ENCODE assay signal across 8 cellular contexts in the genomic region with DNA sequence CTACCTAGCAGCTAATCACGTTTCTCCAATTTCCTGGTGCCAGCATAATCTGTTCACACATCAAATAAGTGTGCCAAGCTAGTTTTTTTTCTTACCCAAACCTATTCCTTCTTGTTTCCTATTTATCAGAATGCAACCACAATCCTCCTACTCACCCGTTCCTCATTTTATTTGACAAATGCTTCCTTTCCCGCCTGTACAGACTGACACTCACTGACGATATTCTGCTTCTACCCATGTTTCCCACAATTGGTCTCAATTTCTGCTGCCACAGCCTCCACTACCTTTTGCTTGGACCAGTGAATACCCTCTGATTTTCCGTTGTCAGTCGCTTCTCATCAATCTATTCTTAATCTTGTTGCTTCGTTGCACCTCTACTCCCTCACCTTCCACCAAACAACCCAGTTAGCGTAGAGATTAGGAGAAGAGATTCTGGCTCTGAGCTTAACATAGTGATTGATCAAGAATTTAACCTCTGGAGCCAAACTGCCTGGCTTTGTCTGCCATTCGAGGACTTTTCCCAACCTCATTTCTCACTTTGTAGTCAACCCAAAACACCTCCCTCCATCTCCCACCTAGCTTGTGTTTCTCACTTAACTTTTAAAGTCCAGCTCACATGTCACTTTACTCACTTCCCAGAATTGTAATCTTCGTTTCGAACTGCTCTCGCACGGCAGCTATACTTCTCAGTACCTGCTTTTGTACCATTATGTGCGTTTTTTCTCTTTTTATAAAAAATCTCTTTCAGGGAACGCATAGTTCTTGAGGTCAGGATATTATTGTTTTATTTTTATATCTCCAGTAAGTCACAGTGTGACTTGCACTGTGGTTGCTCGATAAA. TPM values are rescaled to one million over a fixed set of nuclear protein-coding genes. Genes with fewer than 3 reads are reported as not detected.
DNase-seq lines count a peak whose midpoint lies in the region; ATAC-seq and TF ChIP-seq lines count a peak whose summit lies in the region.

No MANE protein-coding gene starts in this region.

- no peaks in the 10 kb centered on the region for H3K79me2 ChIP-seq in trophoblast cell (ENCODE audit: control insufficient read depth, insufficient read depth, low read length, poor library complexity)

- H2BK5ac ChIP-seq in trophoblast cell (ENCODE audit: low read depth, low read length, poor library complexity) = no peak overlapping the region

- no peak overlapping the region for H3K18ac ChIP-seq in trophoblast cell (ENCODE audit: low read length)

- no peak overlapping the region for H2BK12ac ChIP-seq in trophoblast cell (ENCODE audit: low read length)

- no CpG with 5 or more reads among the region's 16 CpGs for WGBS in trophoblast cell (ENCODE audit: extremely low coverage, insufficient coverage, insufficient read length)

- H4K8ac ChIP-seq in trophoblast cell (ENCODE audit: low read depth, low read length) = no peak overlapping the region

- peak overlapping the region; percentile 84 for H3K4me2 ChIP-seq in trophoblast cell (ENCODE audit: low read length)

- H3K23ac ChIP-seq in trophoblast cell (ENCODE audit: low read length) = no peak overlapping the region

- H2AK5ac ChIP-seq in trophoblast cell (ENCODE audit: low read length) = no peak overlapping the region

- H3K4ac ChIP-seq in trophoblast cell (ENCODE audit: low read depth, low read length) = no peak overlapping the region

- H3K27ac ChIP-seq in trophoblast cell (ENCODE audit: low read depth, low read length) = no peak overlapping the region

- H3K9ac ChIP-seq in trophoblast cell (ENCODE audit: low read length) = no peak overlapping the region

- H3K36me3 ChIP-seq in trophoblast cell (ENCODE audit: control insufficient read depth in 1 of 2, insufficient read depth in 2 of 2, low read length in 2 of 2) = no peaks in the 10 kb centered on the region

- no peak overlapping the region for H2AFZ ChIP-seq in trophoblast cell (ENCODE audit: insufficient read depth, low read length, poor library complexity)

- H3K9me3 Mint-ChIP-seq in T-helper 2 cell treated with Interferon-gamma antibody and Interleukin-4, amounts not matched to agents 5 μg/mL and 100 μg/mL, for 36 hours = no peaks in the 10 kb centered on the region

- peaks cover 19% of the 10 kb centered on the region for H3K4me1 Mint-ChIP-seq in T-helper 2 cell treated with Interferon-gamma antibody and Interleukin-4, amounts not matched to agents 5 μg/mL and 100 μg/mL, for 36 hours (ENCODE audit: low read depth)

- H3K4me1 ChIP-seq in trophoblast cell (ENCODE audit: control insufficient read depth in 1 of 2, insufficient read depth in 2 of 2, low read length in 2 of 2) = peaks cover 1 to 5% of the 10 kb centered on the region in 2 experiments

- H3K27me3 ChIP-seq in trophoblast cell (ENCODE audit: insufficient read depth, low read length) = no peaks in the 10 kb centered on the region

- no peak overlapping the region for H2BK120ac ChIP-seq in trophoblast cell (ENCODE audit: insufficient read depth, low read length, poor library complexity)

- TF ChIP-seq CTCF in GM20000 (IDR thresholded peaks at IDR 0.05; ENCODE audit: extremely low read depth, missing control alignments) (no peak), fibroblast of mammary gland (conservative IDR thresholded peaks at IDR 0.05; ENCODE audit: control insufficient read depth, insufficient read depth, low read depth, low read length) (no peak)

- peak; percentile 23 for ATAC-seq in HG03520 (IDR thresholded peaks at IDR 0.05; ENCODE audit: unreplicated experiment)

- H3K36me3 Mint-ChIP-seq in T-helper 2 cell treated with Interferon-gamma antibody and Interleukin-4, amounts not matched to agents 5 μg/mL and 100 μg/mL, for 36 hours (ENCODE audit: low read depth) = no peaks in the 10 kb centered on the region

- peak overlapping the region; percentile 63 for H3K4me3 ChIP-seq in fibroblast of mammary gland (ENCODE audit: control insufficient read depth, low read depth, low read length)
- no peak overlapping the region for H3K4me3 ChIP-seq in trophoblast cell (ENCODE audit: low read depth, low read length)

- H3K9me3 ChIP-seq in trophoblast cell (ENCODE audit: insufficient read depth, low read depth, low read length) = no peaks in the 10 kb centered on the region

- H3K79me1 ChIP-seq in trophoblast cell (ENCODE audit: low read length) = no peaks in the 10 kb centered on the region

- peak overlapping the region; percentile 79 for H3K4me3 Mint-ChIP-seq in T-helper 2 cell treated with Interferon-gamma antibody and Interleukin-4, amounts not matched to agents 5 μg/mL and 100 μg/mL, for 36 hours

- H3K27ac Mint-ChIP-seq in T-helper 2 cell treated with Interferon-gamma antibody and Interleukin-4, amounts not matched to agents 5 μg/mL and 100 μg/mL, for 36 hours = peak overlapping the region; percentile 58

- H3K27me3 Mint-ChIP-seq in T-helper 2 cell treated with Interferon-gamma antibody and Interleukin-4, amounts not matched to agents 5 μg/mL and 100 μg/mL, for 36 hours (ENCODE audit: low read depth) = peaks cover 19% of the 10 kb centered on the region

- no peak overlapping the region for H4K91ac ChIP-seq in trophoblast cell (ENCODE audit: low read depth, low read length)

- no peak overlapping the region for H3K14ac ChIP-seq in trophoblast cell (ENCODE audit: low read length)

- no peak overlapping the region for H4K12ac ChIP-seq in trophoblast cell (ENCODE audit: low read depth, low read length)

- DNase-seq in DMS153 treated with DMSO at 0.1 percent for 48 hours (lab: John Stamatoyannopoulos, UW; ENCODE audit: unreplicated experiment) (peak; percentile 12), DMS153 (lab: John Stamatoyannopoulos, UW) (no peak), GM20000 (ENCODE audit: low spot score) (peak; percentile 39), fibroblast of mammary gland (ENCODE audit: low read depth) (no peak), trophoblast cell (peak in 1 of 2 donors; percentile 15), SKM-1 (lab: John Stamatoyannopoulos, UW; ENCODE audit: unreplicated experiment) (no peak)
- DNase-seq in T-helper 2 cell treated with Interferon-gamma antibody and Interleukin-4, amounts not matched to agents 5 μg/mL and 100 μg/mL, for 36 hours (ENCODE audit: low spot score) = no peak

RNA-seq across cellular contexts. Expression of a gene that starts 0.7 kb away (rescaled TPM):
- polyA plus RNA-seq in trophoblast cell (2013) = 7.3 TPM in 2 replicates

RNA-seq across cellular contexts. Expression of a gene that starts 31.4 kb away (rescaled TPM):
- not detected in 2 replicates for polyA plus RNA-seq in trophoblast cell (2013)

Comparison
In these comparisons a context has a peak if more than half of its experiments do, and no peak if none do; other contexts are left out.
1. DNase-seq: peak in DMS153 treated with DMSO at 0.1 percent for 48 hours (single experiment) and GM20000 (single experiment); none in DMS153 (single experiment), T-helper 2 cell treated with Interferon-gamma antibody and Interleukin-4, amounts not matched to agents 5 μg/mL and 100 μg/mL, for 36 hours (single experiment), fibroblast of mammary gland (single experiment) and SKM-1 (single experiment).